15 cellular contexts compared by ENCODE assay signal in genomic region chr10:124731551-124731950, GRCh38. TPM values are rescaled to one million over a fixed set of nuclear protein-coding genes. Genes with fewer than 3 reads are reported as not detected.
DNase-seq lines count a peak whose midpoint lies in the region; ATAC-seq and TF ChIP-seq lines count a peak whose summit lies in the region.
"Had no signal": no experiment of that assay in that cellular context is flagged by ENCODE, and none has a peak within 500 bp of the region (broad histone marks: within the 10 kb centered on the region; RNA-seq: fewer than 3 reads in every experiment).

No MANE protein-coding gene starts in this region.

- CTCF ChIA-PET in activated CD4-positive, alpha-beta memory T cell treated with anti-CD3 and anti-CD28 coated beads for 36 hours (lab: Charles Lee), result interaction anchor here (0.9 to 8.5 kb wide), 6 partner anchors 8 to 84 kb away, joined by 3 to 115 read pairs (median 14); no protein-coding TSS in a partner anchor

- no peak for ATAC-seq in DND-41 (ENCODE audit: insufficient read depth, low read depth)
- no peak for ATAC-seq in memory B cell (ENCODE audit: low read depth)
- no peak for ATAC-seq in GM18858 (IDR thresholded peaks at IDR 0.05; ENCODE audit: unreplicated experiment)
- ATAC-seq in GM23338, result no peak
- ATAC-seq: pancreas, WTC11 had no signal

- intact Hi-C loops in activated CD4-positive, alpha-beta memory T cell treated with anti-CD3 and anti-CD28 coated beads for 36 hours (cut with micrococcal nuclease), result no loop called here

- H3K36me3 ChIP-seq in DND-41 (ENCODE audit: insufficient read depth, low read length), result peaks cover 74% of the 10 kb centered on the region
- peaks cover 0 to 8% (median 0%) of the 10 kb centered on the region in 5 donors for H3K36me3 ChIP-seq in subcutaneous abdominal adipose tissue (ENCODE audit: control insufficient read depth in 5 of 5, insufficient read depth in 5 of 5, low read length in 5 of 5)
- no peaks in the 10 kb centered on the region; the same call in 1 of the 2 replicates for H3K36me3 ChIP-seq in GM23338 (ENCODE audit: insufficient read depth)
- H3K36me3 ChIP-seq: pancreas had no signal

- no peaks in the 10 kb centered on the region for H3F3A ChIP-seq in GM23338 (replicated peaks; ENCODE audit: low read depth)

- H3K4me1 ChIP-seq in DND-41 (ENCODE audit: insufficient read depth, low read length) (peaks cover 97% of the 10 kb centered on the region), subcutaneous abdominal adipose tissue (ENCODE audit: control insufficient read depth in 5 of 5, insufficient read depth in 5 of 5, low read length in 5 of 5) (peaks cover 38 to 88% (median 83%) of the 10 kb centered on the region in 5 donors), GM23338 (ENCODE audit: insufficient read depth) (peaks cover 5% of the 10 kb centered on the region)

- H3K4me1 Mint-ChIP-seq in activated CD4-positive, alpha-beta memory T cell treated with anti-CD3 and anti-CD28 coated beads for 36 hours (ENCODE audit: low read depth), result peaks cover 91% of the 10 kb centered on the region
- H3K4me1 Mint-ChIP-seq in memory B cell (peaks cover 65% of the 10 kb centered on the region), GM23338 (peaks cover 25% of the 10 kb centered on the region)

- H3K27ac ChIP-seq in DND-41 (ENCODE audit: low read length) (peak overlapping the region; percentile 60), subcutaneous abdominal adipose tissue (ENCODE audit: low read depth, low read length) (peak overlapping the region; percentile 7), GM23338 (ENCODE audit: low read depth) (no peak overlapping the region)
- H3K27ac ChIP-seq: pancreas had no signal

- H2AFZ ChIP-seq in DND-41 (ENCODE audit: low read depth, low read length) (no peak overlapping the region), GM23338 (no peak overlapping the region)

- H3K9me2 ChIP-seq in GM23338 (ENCODE audit: insufficient read depth), result no peaks in the 10 kb centered on the region

- POLR2A ChIA-PET in activated CD4-positive, alpha-beta memory T cell treated with anti-CD3 and anti-CD28 coated beads for 36 hours (lab: Charles Lee), result interaction anchor here (1.0 to 9.6 kb wide), 5 partner anchors 8 to 42 kb away, joined by 3 to 138 read pairs (median 46); no protein-coding TSS in a partner anchor

- H3K79me2 ChIP-seq in DND-41 (ENCODE audit: insufficient read depth, low read length), result peaks cover 100% of the 10 kb centered on the region
- H3K79me2 ChIP-seq in GM23338 (replicated peaks; ENCODE audit: insufficient read depth), result 0 out of 2 replicates have a peak, but pooled peaks cover 7% of the 10 kb centered on the region

- H3K4me3 ChIP-seq in DND-41 (ENCODE audit: low read depth in 1 of 2, low read length in 2 of 2) (no peak overlapping the region), subcutaneous abdominal adipose tissue (ENCODE audit: low read depth in 1 of 5, low read length in 5 of 5) (no peak overlapping the region), GM23338 (no peak overlapping the region)
- H3K4me3 ChIP-seq: pancreas had no signal

- H3K27ac Mint-ChIP-seq in activated CD4-positive, alpha-beta memory T cell treated with anti-CD3 and anti-CD28 coated beads for 36 hours, result peak overlapping the region; percentile 91
- H3K27ac Mint-ChIP-seq in memory B cell (peak overlapping the region; percentile 98), GM23338 (no peak overlapping the region; the same call in 1 of the 2 replicates)

- H3K9me3 ChIP-seq in DND-41 (ENCODE audit: insufficient read depth, low read length, severe bottlenecking), result no peaks in the 10 kb centered on the region
- no peaks in the 10 kb centered on the region for H3K9me3 ChIP-seq in subcutaneous abdominal adipose tissue (ENCODE audit: control insufficient read depth in 5 of 5, low read length in 5 of 5)
- H3K9me3 ChIP-seq: pancreas had no signal

- DNase-seq in DND-41, result no peak
- DNase-seq in activated CD4-positive, alpha-beta memory T cell treated with anti-CD3 and anti-CD28 coated beads for 36 hours, result no peak
- no peak for DNase-seq in memory B cell (ENCODE audit: low spot score in 2 of 2)
- DNase-seq in GM23338 (ENCODE audit: low spot score), result no peak
- no peak for DNase-seq in epidermal melanocyte (ENCODE audit: insufficient read length, low spot score)
- DNase-seq: anterior cingulate cortex, COR-L47, IMR-90, midbrain, NCI-H1105, NCI-H226, pancreas had no signal

- H3K4me2 ChIP-seq in DND-41 (ENCODE audit: insufficient read depth, low read length), result no peak overlapping the region
- no peak overlapping the region for H3K4me2 ChIP-seq in GM23338

- H3K9ac ChIP-seq in DND-41 (ENCODE audit: low read depth, low read length) (no peak overlapping the region), subcutaneous abdominal adipose tissue (ENCODE audit: low read length in 5 of 5) (no peak overlapping the region)

- no peaks in the 10 kb centered on the region for H3K27me3 ChIP-seq in DND-41 (ENCODE audit: insufficient read depth, low read length, poor library complexity)
- H3K27me3 ChIP-seq in subcutaneous abdominal adipose tissue (ENCODE audit: control insufficient read depth in 5 of 5, insufficient read depth in 4 of 5, low read length in 5 of 5), result no peaks in the 10 kb centered on the region
- no peaks in the 10 kb centered on the region for H3K27me3 ChIP-seq in GM23338 (ENCODE audit: insufficient read depth)
- H3K27me3 ChIP-seq: pancreas had no signal

- H3K4me3 Mint-ChIP-seq in activated CD4-positive, alpha-beta memory T cell treated with anti-CD3 and anti-CD28 coated beads for 36 hours, result peak overlapping the region; percentile 69
- H3K4me3 Mint-ChIP-seq in memory B cell (no peak overlapping the region), GM23338 (no peak overlapping the region)
- H3K4me3 Mint-ChIP-seq: WTC11 had no signal

- H3K27me3 Mint-ChIP-seq in activated CD4-positive, alpha-beta memory T cell treated with anti-CD3 and anti-CD28 coated beads for 36 hours, result no peaks in the 10 kb centered on the region
- H3K27me3 Mint-ChIP-seq in memory B cell, result no peaks in the 10 kb centered on the region
- peaks cover 4% of the 10 kb centered on the region for H3K27me3 Mint-ChIP-seq in GM23338 (ENCODE audit: insufficient read depth, low read depth, poor library complexity)

- H3K9me3 Mint-ChIP-seq in activated CD4-positive, alpha-beta memory T cell treated with anti-CD3 and anti-CD28 coated beads for 36 hours, result no peaks in the 10 kb centered on the region
- H3K9me3 Mint-ChIP-seq in memory B cell, result no peaks in the 10 kb centered on the region
- no peaks in the 10 kb centered on the region for H3K9me3 Mint-ChIP-seq in GM23338
- H3K9me3 Mint-ChIP-seq: WTC11 had no signal

- H4K20me1 ChIP-seq in DND-41 (ENCODE audit: insufficient read depth, low read length) (peaks cover 90% of the 10 kb centered on the region), GM23338 (replicated peaks; ENCODE audit: insufficient read depth) (peaks cover 15% of the 10 kb centered on the region; the same call in 1 of the 2 replicates)

- peaks cover 14% of the 10 kb centered on the region for H3K36me3 Mint-ChIP-seq in activated CD4-positive, alpha-beta memory T cell treated with anti-CD3 and anti-CD28 coated beads for 36 hours
- H3K36me3 Mint-ChIP-seq in memory B cell (peaks cover 11% of the 10 kb centered on the region), GM23338 (ENCODE audit: low read depth) (peaks cover 4% of the 10 kb centered on the region; the same call in 1 of the 3 replicates)

- no peak for TF ChIP-seq CTCF in DND-41 (IDR thresholded peaks at IDR 0.05; ENCODE audit: borderline replicate concordance, extremely low read depth, low read length, poor library complexity, severe bottlenecking)
- no peak for TF ChIP-seq CTCF in GM23338 (conservative IDR thresholded peaks at IDR 0.05; ENCODE audit: low read depth in 2 of 2)

TF ChIP-seq in GM23338, 12 proteins besides CTCF, POLR2A, EP300 and RAD21 (continues in another document):
- TF ChIP-seq POLR2AphosphoS5 (IDR thresholded peaks at IDR 0.05; ENCODE audit: low read depth) (no peak), STAT1 (IDR thresholded peaks at IDR 0.05; ENCODE audit: unreplicated experiment) (no peak)

RNA-seq across cellular contexts. Expression of gene FAM53B, which starts 12.6 kb away (rescaled TPM):
- 10 to 100 TPM; 25.3 to 25.5 TPM for total RNA-seq in activated CD4-positive, alpha-beta memory T cell treated with anti-CD3 and anti-CD28 coated beads for 36 hours
- total RNA-seq in GM23338 (2014; rRNA removed; shearing (Covaris generic)), result 14.5 and 20.3 TPM in 2 replicates
- polyA plus RNA-seq in GM23338 (2016; fragmentation: Nextera tagmentation; extraction: Ambion mirVana), result 3.0 and 3.5 TPM in 2 replicates
